ENCODE assay signal across 19 cellular contexts in the genomic region with DNA sequence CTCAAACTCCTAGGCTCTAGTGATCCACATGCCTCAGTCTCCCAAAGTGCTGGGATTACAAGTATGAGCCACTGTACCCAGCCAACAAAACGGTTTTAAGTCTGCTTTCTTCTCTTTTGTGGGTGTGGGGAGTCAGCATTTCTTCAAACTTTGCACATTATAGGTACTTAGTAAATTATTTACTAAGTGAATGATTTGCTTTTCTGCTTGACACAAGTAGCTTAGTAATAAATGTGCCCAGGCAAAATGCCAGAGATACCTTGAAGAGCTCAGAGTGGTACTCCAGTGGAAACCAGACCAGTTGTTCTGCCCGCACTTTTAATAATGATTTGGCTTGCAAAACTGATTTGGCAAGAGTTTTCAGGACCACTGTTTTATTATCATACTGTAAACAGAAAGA. TPM values are rescaled to one million over a fixed set of nuclear protein-coding genes. Genes with fewer than 3 reads are reported as not detected.
DNase-seq lines count a peak whose midpoint lies in the region; ATAC-seq, FAIRE-seq and TF ChIP-seq lines count a peak whose summit lies in the region.
"Had no signal": no experiment of that assay in that cellular context is flagged by ENCODE, and none has a peak within 500 bp of the region (broad histone marks: within the 10 kb centered on the region; RNA-seq: fewer than 3 reads in every experiment).

No MANE protein-coding gene starts in this region.

- no peaks in the 10 kb centered on the region for H3K9me3 Mint-ChIP-seq in T-cell
- H3K9me3 Mint-ChIP-seq: activated naive CD4-positive, alpha-beta T cell treated with anti-CD3 and anti-CD28 coated beads for 36 hours; dendritic cell treated with granulocyte-macrophage colony-stimulating factor and Interleukin-4, amounts not matched to agents 40 ng/mL and 50 ng/mL, for 4 days; nephron progenitor cell had no signal

- no peaks in the 10 kb centered on the region for H3K27me3 Mint-ChIP-seq in T-cell
- H3K27me3 Mint-ChIP-seq: dendritic cell treated with granulocyte-macrophage colony-stimulating factor and Interleukin-4, amounts not matched to agents 40 ng/mL and 50 ng/mL, for 4 days; T-helper 17 cell had no signal

- no peak for TF ChIP-seq RAD21 in HepG2 (CRISPR knock-in tag; IDR thresholded peaks at IDR 0.05)

- H3K4me3 ChIP-seq in HepG2 (replicated peaks in 1 of 3; ENCODE audit: insufficient read depth in 1 of 3, low read depth in 2 of 3, low read length in 3 of 3) = no peak overlapping the region
- H3K4me3 ChIP-seq: heart left ventricle, thoracic aorta had no signal

- H3K27me3 ChIP-seq in HepG2 (ENCODE audit: control insufficient read depth in 1 of 2, insufficient read depth in 2 of 2, low read length in 2 of 2) = no peaks in the 10 kb centered on the region
- H3K27me3 ChIP-seq: heart left ventricle had no signal

- POLR2A ChIA-PET in HepG2 (lab: Yijun Ruan, JAX) = interaction anchor here (0.9 to 1.6 kb wide), 2 partner anchors 16 to 51 kb away, joined by 3 to 16 read pairs; partner anchors contain the start of genes ACTR6, DEPDC4 and SCYL2
- POLR2A ChIA-PET in T-cell (lab: Charles Lee) = no interaction called here

- no peak overlapping the region for H3K9ac ChIP-seq in HepG2 (ENCODE audit: insufficient read depth, low read depth, low read length)

- no peak overlapping the region for H3K4me3 Mint-ChIP-seq in T-cell
- H3K4me3 Mint-ChIP-seq: activated naive CD4-positive, alpha-beta T cell treated with anti-CD3 and anti-CD28 coated beads for 36 hours; dendritic cell treated with granulocyte-macrophage colony-stimulating factor and Interleukin-4, amounts not matched to agents 40 ng/mL and 50 ng/mL, for 4 days; nephron progenitor cell; T-helper 17 cell had no signal

- BruUV-seq in HepG2 (replicated peaks; lab: Mats Ljungman, UMichigan) = no TSS peak

- H3K9me3 ChIP-seq in HepG2 (ENCODE audit: low read length) = no peaks in the 10 kb centered on the region
- H3K9me3 ChIP-seq: heart left ventricle, thoracic aorta had no signal

- CTCF ChIA-PET in HepG2 (lab: Yijun Ruan, JAX; ENCODE audit: low intra/inter-chr PET ratio, low total read pairs) = no interaction called here
- CTCF ChIA-PET in T-cell (lab: Charles Lee) = interaction anchor here in 1 of 2 donors (1.0 kb wide), 1 partner anchor 16 kb away, joined by 3 read pairs; no protein-coding TSS in a partner anchor

- no peak for TF ChIP-seq CTCF in HepG2 (CRISPR knock-in tag; IDR thresholded peaks at IDR 0.05)

- peak; percentile 78 for FAIRE-seq in HepG2 (lab: Jason Lieb, UNC)
- FAIRE-seq: GM19239 had no signal

- TF ChIP-seq POLR2A in HepG2 (IDR thresholded peaks at IDR 0.05; ENCODE audit: insufficient read depth in 1 of 2, low read depth in 2 of 2, low read length in 2 of 2) = no peak

- WGBS in HepG2 (ENCODE audit: low lambda C conversion rate) = 27% methylated on average over 2 of the region's 2 CpGs

- in situ Hi-C loops in ACHN (cut with HindIII; ENCODE audit: low pct_ligation_motif_present, low pct_unique_long_range_greater_than_20kb, low sequenced_read_pairs) = no loop called here
- in situ Hi-C loops in HepG2 (cut with HindIII; ENCODE audit: extremely low pct_ligation_motif_present, low pct_unique_long_range_greater_than_20kb) = no loop called here

- DNase-seq in ACHN = peak; percentile 95
- DNase-seq in HuH-7.5 (ENCODE audit: low spot score) = peak; percentile 31
- peak; percentile 88 for DNase-seq in NCI-H526 treated with DMSO at 0.1 percent for 48 hours (lab: John Stamatoyannopoulos, UW)
- peak; percentile 83 for DNase-seq in HepG2 (ENCODE audit: low spot score)
- no peak for DNase-seq in NCI-H446 treated with DMSO at 0.1 percent for 48 hours (lab: John Stamatoyannopoulos, UW)
- DNase-seq in T-cell = no peak
- DNase-seq: activated naive CD4-positive, alpha-beta T cell treated with anti-CD3 and anti-CD28 coated beads for 36 hours; heart left ventricle; nephron progenitor cell; stimulated activated CD4-positive, alpha-beta T cell treated with anti-CD3 and anti-CD28 coated beads, Interleukin-4, amount 100 ng/mL, for 1 hour; T-helper 17 cell had no signal

- H3K4me2 ChIP-seq in HepG2 (ENCODE audit: low read depth, low read length) = peak overlapping the region; percentile 39

- no peaks in the 10 kb centered on the region for H3K36me3 Mint-ChIP-seq in T-cell

- no peak overlapping the region for H3K27ac Mint-ChIP-seq in T-cell
- H3K27ac Mint-ChIP-seq: activated naive CD4-positive, alpha-beta T cell treated with anti-CD3 and anti-CD28 coated beads for 36 hours; dendritic cell treated with granulocyte-macrophage colony-stimulating factor and Interleukin-4, amounts not matched to agents 40 ng/mL and 50 ng/mL, for 4 days; nephron progenitor cell; T-helper 17 cell had no signal

- H3K79me2 ChIP-seq in HepG2 (ENCODE audit: insufficient read depth, low read length) = no peaks in the 10 kb centered on the region

- intact Hi-C loops in HepG2 (cut with micrococcal nuclease; ENCODE audit: unreplicated experiment) = no loop called here

- H2AFZ ChIP-seq in HepG2 (ENCODE audit: low read length) = no peak overlapping the region

- no peak for TF ChIP-seq EP300 in HepG2 (IDR thresholded peaks at IDR 0.05; ENCODE audit: low read depth in 2 of 2, low read length in 2 of 2)
- no peak for TF ChIP-seq EP300 in HepG2 (CRISPR knock-in tag; IDR thresholded peaks at IDR 0.05; ENCODE audit: borderline replicate concordance)

- H3K4me1 Mint-ChIP-seq in T-cell = no peaks in the 10 kb centered on the region
- H3K4me1 Mint-ChIP-seq: nephron progenitor cell, T-helper 17 cell had no signal

- ATAC-seq in HepG2 (peak; percentile 97), T-cell (replicated peaks in 1 of 4) (no peak), GM18909 (IDR thresholded peaks at IDR 0.05; ENCODE audit: poor library complexity, unreplicated experiment) (no peak), HG02885 (IDR thresholded peaks at IDR 0.05; ENCODE audit: poor library complexity, unreplicated experiment) (no peak)
- ATAC-seq: activated CD4-positive, CD25-positive, alpha-beta regulatory T cell treated with anti-CD3 and anti-CD28 coated beads, Interleukin-2, amount 50 U/mL, for 24 hours; esophagus mucosa; heart left ventricle; T-helper 17 cell had no signal

- H3K4me1 ChIP-seq in HepG2 (ENCODE audit: insufficient read depth, low read length) = peaks cover 24% of the 10 kb centered on the region
- H3K4me1 ChIP-seq: heart left ventricle had no signal

- no peaks in the 10 kb centered on the region for H3K36me3 ChIP-seq in HepG2 (replicated peaks in 1 of 2; ENCODE audit: control insufficient read depth in 1 of 2, insufficient read depth in 2 of 2, low read length in 2 of 2)
- H3K36me3 ChIP-seq: heart left ventricle, thoracic aorta had no signal

- H3K27ac ChIP-seq in HepG2 (ENCODE audit: extremely low read length, insufficient read depth, low read length) = no peak overlapping the region
- H3K27ac ChIP-seq: heart left ventricle, thoracic aorta had no signal

- H4K20me1 ChIP-seq in HepG2 (ENCODE audit: insufficient read depth, low read length) = no peaks in the 10 kb centered on the region

RNA-seq across cellular contexts. Expression of gene DEPDC4, which starts 15.0 kb away (rescaled TPM):
- total RNA-seq in HepG2 (2016; rRNA removed; fragmentation: Illumina TruSeq; extraction: Trizol) = 5.7 and 6.6 TPM in 2 replicates
- total RNA-seq in HepG2 (2016; cell fraction: cytosol; rRNA removed; fragmentation: Illumina TruSeq; extraction: Trizol; ENCODE audit: low read depth) = 2.9 and 4.6 TPM in 2 replicates
- total RNA-seq in HepG2 (2016; cell fraction: insoluble cytoplasmic fraction; rRNA removed; fragmentation: Illumina TruSeq; extraction: Trizol) = 6.5 and 7.4 TPM in 2 replicates
- total RNA-seq in HepG2 (2016; cell fraction: membrane; rRNA removed; fragmentation: Illumina TruSeq; extraction: Trizol) = 2.8 and 4.0 TPM in 2 replicates
- total RNA-seq in HepG2 (2016; cell fraction: nucleus; rRNA removed; fragmentation: Illumina TruSeq; extraction: Trizol) = 6.1 and 8.7 TPM in 2 replicates
- polyA plus RNA-seq in HepG2 (2011; rRNA removed) = 1.5 and 2.2 TPM in 2 replicates
- 1.7 and 4.9 TPM in 2 replicates for polyA plus RNA-seq in HepG2 (2011; cell fraction: cytosol; rRNA removed)
- polyA plus RNA-seq in HepG2 (2011; cell fraction: nucleus; rRNA removed) = 1.1 and 1.6 TPM in 2 replicates
- polyA plus RNA-seq in HepG2 (2012) = 1.6 and 3.5 TPM in 2 replicates
- polyA plus RNA-seq in HepG2 (2016; cell fraction: cytosol; fragmentation: Illumina TruSeq; extraction: Trizol; ENCODE audit: low read depth) = 1.8 and 2.8 TPM in 2 replicates
- polyA plus RNA-seq in HepG2 (2016; cell fraction: insoluble cytoplasmic fraction; fragmentation: Illumina TruSeq; extraction: Trizol; ENCODE audit: low read depth) = 5.9 and 6.8 TPM in 2 replicates
- polyA plus RNA-seq in HepG2 (2016; cell fraction: membrane; fragmentation: Illumina TruSeq; extraction: Trizol; ENCODE audit: low read depth) = 2.6 and 3.5 TPM in 2 replicates
- polyA plus RNA-seq in HepG2 (2016; cell fraction: nucleus; fragmentation: Illumina TruSeq; extraction: Trizol; ENCODE audit: insufficient read depth, low read depth) = 1.7 and 7.0 TPM in 2 replicates
- polyA minus RNA-seq in HepG2 (2011; rRNA and poly(A)+ RNA removed; ENCODE audit: low replicate concordance) = 0.44 and 1.1 TPM in 2 replicates
- 1.6 and 2.0 TPM in 2 replicates for polyA minus RNA-seq in HepG2 (2011; cell fraction: cytosol; rRNA and poly(A)+ RNA removed)
- 8.1 and 9.9 TPM in 2 replicates for polyA minus RNA-seq in HepG2 (2011; cell fraction: nucleus; rRNA and poly(A)+ RNA removed)
- total RNA-seq in T-cell = under 1 TPM in 4 of 5 donors, not detected in 1; 0.38 to 0.93 (median 0.61) TPM
- total RNA-seq: lower leg skin, T-helper 17 cell, thoracic aorta had no signal

RNA-seq across cellular contexts. Expression of gene SCYL2, which starts 15.1 kb away (rescaled TPM):
- 28.8 and 41.9 TPM in 2 replicates for total RNA-seq in HepG2 (2016; rRNA removed; fragmentation: Illumina TruSeq; extraction: Trizol)
- total RNA-seq in HepG2 (2016; cell fraction: cytosol; rRNA removed; fragmentation: Illumina TruSeq; extraction: Trizol; ENCODE audit: low read depth) = 57.9 and 65.3 TPM in 2 replicates
- total RNA-seq in HepG2 (2016; cell fraction: insoluble cytoplasmic fraction; rRNA removed; fragmentation: Illumina TruSeq; extraction: Trizol) = 26.5 and 42.6 TPM in 2 replicates
- total RNA-seq in HepG2 (2016; cell fraction: membrane; rRNA removed; fragmentation: Illumina TruSeq; extraction: Trizol) = 20.6 and 24.8 TPM in 2 replicates
- total RNA-seq in HepG2 (2016; cell fraction: nucleus; rRNA removed; fragmentation: Illumina TruSeq; extraction: Trizol) = 35.3 and 36.6 TPM in 2 replicates
- 9.3 and 11.4 TPM in 2 replicates for polyA plus RNA-seq in HepG2 (2011; rRNA removed)
- polyA plus RNA-seq in HepG2 (2011; cell fraction: cytosol; rRNA removed) = 5.1 and 8.8 TPM in 2 replicates
- 8.6 and 9.3 TPM in 2 replicates for polyA plus RNA-seq in HepG2 (2011; cell fraction: nucleus; rRNA removed)
- 15.7 and 16.0 TPM in 2 replicates for polyA plus RNA-seq in HepG2 (2012)
- 1.2 and 1.4 TPM in 2 replicates for polyA plus RNA-seq in HepG2 (2016; cell fraction: cytosol; fragmentation: Illumina TruSeq; extraction: Trizol; ENCODE audit: low read depth)
- 28.2 and 30.7 TPM in 2 replicates for polyA plus RNA-seq in HepG2 (2016; cell fraction: insoluble cytoplasmic fraction; fragmentation: Illumina TruSeq; extraction: Trizol; ENCODE audit: low read depth)
- polyA plus RNA-seq in HepG2 (2016; cell fraction: membrane; fragmentation: Illumina TruSeq; extraction: Trizol; ENCODE audit: low read depth) = 4.9 and 5.7 TPM in 2 replicates
- polyA plus RNA-seq in HepG2 (2016; cell fraction: nucleus; fragmentation: Illumina TruSeq; extraction: Trizol; ENCODE audit: insufficient read depth, low read depth) = 31.7 and 38.1 TPM in 2 replicates
- 23.2 and 39.5 TPM in 2 replicates for polyA minus RNA-seq in HepG2 (2011; rRNA and poly(A)+ RNA removed; ENCODE audit: low replicate concordance)
- polyA minus RNA-seq in HepG2 (2011; cell fraction: cytosol; rRNA and poly(A)+ RNA removed) = 17.8 and 20.7 TPM in 2 replicates
- 35.4 and 53.0 TPM in 2 replicates for polyA minus RNA-seq in HepG2 (2011; cell fraction: nucleus; rRNA and poly(A)+ RNA removed)
- 10 to 100 TPM; 33.1 to 43.4 (median 36.7) TPM for total RNA-seq in T-cell

RNA-seq across cellular contexts. Expression of gene ACTR6, which starts 51.3 kb away (rescaled TPM):
- total RNA-seq in HepG2 (2016; rRNA removed; fragmentation: Illumina TruSeq; extraction: Trizol) (22.4 and 37.8 TPM in 2 replicates), T-cell (10 to 100 TPM; 28.8 to 39.2 (median 35.3) TPM)
- 2.9 and 3.8 TPM in 2 replicates for total RNA-seq in HepG2 (2016; cell fraction: cytosol; rRNA removed; fragmentation: Illumina TruSeq; extraction: Trizol; ENCODE audit: low read depth)
- 24.5 and 40.5 TPM in 2 replicates for total RNA-seq in HepG2 (2016; cell fraction: insoluble cytoplasmic fraction; rRNA removed; fragmentation: Illumina TruSeq; extraction: Trizol)
- 4.5 and 7.5 TPM in 2 replicates for total RNA-seq in HepG2 (2016; cell fraction: membrane; rRNA removed; fragmentation: Illumina TruSeq; extraction: Trizol)
- total RNA-seq in HepG2 (2016; cell fraction: nucleus; rRNA removed; fragmentation: Illumina TruSeq; extraction: Trizol) = 15.4 and 16.8 TPM in 2 replicates
- 7.6 and 12.9 TPM in 2 replicates for polyA plus RNA-seq in HepG2 (2011; rRNA removed)
- polyA plus RNA-seq in HepG2 (2011; cell fraction: cytosol; rRNA removed) = 8.2 and 8.8 TPM in 2 replicates
- 7.1 and 8.9 TPM in 2 replicates for polyA plus RNA-seq in HepG2 (2011; cell fraction: nucleus; rRNA removed)
- 11.1 and 26.5 TPM in 2 replicates for polyA plus RNA-seq in HepG2 (2012)
- 1.9 and 2.1 TPM in 2 replicates for polyA plus RNA-seq in HepG2 (2016; cell fraction: cytosol; fragmentation: Illumina TruSeq; extraction: Trizol; ENCODE audit: low read depth)
- polyA plus RNA-seq in HepG2 (2016; cell fraction: insoluble cytoplasmic fraction; fragmentation: Illumina TruSeq; extraction: Trizol; ENCODE audit: low read depth) = 27.7 and 30.4 TPM in 2 replicates
- polyA plus RNA-seq in HepG2 (2016; cell fraction: membrane; fragmentation: Illumina TruSeq; extraction: Trizol; ENCODE audit: low read depth) = 3.2 and 3.7 TPM in 2 replicates
- 13.9 and 18.1 TPM in 2 replicates for polyA plus RNA-seq in HepG2 (2016; cell fraction: nucleus; fragmentation: Illumina TruSeq; extraction: Trizol; ENCODE audit: insufficient read depth, low read depth)
- 1.8 and 6.6 TPM in 2 replicates for polyA minus RNA-seq in HepG2 (2011; rRNA and poly(A)+ RNA removed; ENCODE audit: low replicate concordance)
- 4.1 and 7.1 TPM in 2 replicates for polyA minus RNA-seq in HepG2 (2011; cell fraction: cytosol; rRNA and poly(A)+ RNA removed)
- 18.9 and 28.3 TPM in 2 replicates for polyA minus RNA-seq in HepG2 (2011; cell fraction: nucleus; rRNA and poly(A)+ RNA removed)

Comparison
In these comparisons a context has a peak if more than half of its experiments do, and no peak if none do; other contexts are left out.
1. DNase-seq: peak in ACHN (single experiment), HuH-7.5 (single experiment), NCI-H526 treated with DMSO at 0.1 percent for 48 hours (single experiment) and HepG2 (single experiment); none in NCI-H446 treated with DMSO at 0.1 percent for 48 hours (single experiment) and T-cell (0 of 34).